2 cellular contexts compared by ENCODE assay signal in genomic region chr11:72283947-72284346, GRCh38.
TF ChIP-seq lines count a peak whose summit lies in the region.

No MANE protein-coding gene starts in this region.

TF ChIP-seq in A549, 52 proteins besides CTCF, POLR2A, EP300 and RAD21:
- TF ChIP-seq TP53 (CRISPR knock-in tag; IDR thresholded peaks at IDR 0.05), result no peak
- no peak for TF ChIP-seq RCOR1 (IDR thresholded peaks at IDR 0.05; ENCODE audit: low read depth, low read length)
- TF ChIP-seq ELK1 (IDR thresholded peaks at IDR 0.05; ENCODE audit: low read depth, low read length), result no peak
- no peak for TF ChIP-seq MAZ (IDR thresholded peaks at IDR 0.05; ENCODE audit: borderline replicate concordance, low read depth, low read length)
- TF ChIP-seq HEYL (CRISPR knock-in tag; IDR thresholded peaks at IDR 0.05), result no peak
- TF ChIP-seq BHLHE40 (IDR thresholded peaks at IDR 0.05; ENCODE audit: low read depth, low read length), result no peak
- no peak for TF ChIP-seq NPAS2 (CRISPR knock-in tag; IDR thresholded peaks at IDR 0.05; ENCODE audit: borderline replicate concordance)
- TF ChIP-seq FOSB (CRISPR knock-in tag; IDR thresholded peaks at IDR 0.05), result no peak
- no peak for TF ChIP-seq HMGXB4 (CRISPR knock-in tag; IDR thresholded peaks at IDR 0.05; ENCODE audit: borderline replicate concordance)
- no peak for TF ChIP-seq GATA3 (IDR thresholded peaks at IDR 0.05; ENCODE audit: borderline replicate concordance)

TF ChIP-seq in H1, 55 proteins besides CTCF, POLR2A, EP300 and RAD21:
- no peak for TF ChIP-seq HDAC6 (IDR thresholded peaks at IDR 0.05; ENCODE audit: low read depth, low read length)
- no peak for TF ChIP-seq SUZ12 (IDR thresholded peaks at IDR 0.05; ENCODE audit: low read length)
- no peak for TF ChIP-seq CEBPB (IDR thresholded peaks at IDR 0.05; ENCODE audit: low read depth, low read length)
- no peak for TF ChIP-seq YY1 (IDR thresholded peaks at IDR 0.05; ENCODE audit: low read depth, low read length)
- TF ChIP-seq PHF8 (conservative IDR thresholded peaks at IDR 0.05; ENCODE audit: low read depth, low read length), result no peak
- no peak for TF ChIP-seq SAP30 (IDR thresholded peaks at IDR 0.05; ENCODE audit: insufficient read depth, insufficient replicate concordance, low read length)
- no peak for TF ChIP-seq POU5F1 (IDR thresholded peaks at IDR 0.05; ENCODE audit: low read depth, low read length)
- TF ChIP-seq SP4 (IDR thresholded peaks at IDR 0.05; ENCODE audit: low read length), result no peak
- TF ChIP-seq GTF2F1 (IDR thresholded peaks at IDR 0.05; ENCODE audit: borderline replicate concordance, low read depth, low read length), result no peak
- TF ChIP-seq E2F6 (IDR thresholded peaks at IDR 0.05), result no peak
